Comparison of ENCODE assay signal across 6 cellular contexts in the genomic region with DNA sequence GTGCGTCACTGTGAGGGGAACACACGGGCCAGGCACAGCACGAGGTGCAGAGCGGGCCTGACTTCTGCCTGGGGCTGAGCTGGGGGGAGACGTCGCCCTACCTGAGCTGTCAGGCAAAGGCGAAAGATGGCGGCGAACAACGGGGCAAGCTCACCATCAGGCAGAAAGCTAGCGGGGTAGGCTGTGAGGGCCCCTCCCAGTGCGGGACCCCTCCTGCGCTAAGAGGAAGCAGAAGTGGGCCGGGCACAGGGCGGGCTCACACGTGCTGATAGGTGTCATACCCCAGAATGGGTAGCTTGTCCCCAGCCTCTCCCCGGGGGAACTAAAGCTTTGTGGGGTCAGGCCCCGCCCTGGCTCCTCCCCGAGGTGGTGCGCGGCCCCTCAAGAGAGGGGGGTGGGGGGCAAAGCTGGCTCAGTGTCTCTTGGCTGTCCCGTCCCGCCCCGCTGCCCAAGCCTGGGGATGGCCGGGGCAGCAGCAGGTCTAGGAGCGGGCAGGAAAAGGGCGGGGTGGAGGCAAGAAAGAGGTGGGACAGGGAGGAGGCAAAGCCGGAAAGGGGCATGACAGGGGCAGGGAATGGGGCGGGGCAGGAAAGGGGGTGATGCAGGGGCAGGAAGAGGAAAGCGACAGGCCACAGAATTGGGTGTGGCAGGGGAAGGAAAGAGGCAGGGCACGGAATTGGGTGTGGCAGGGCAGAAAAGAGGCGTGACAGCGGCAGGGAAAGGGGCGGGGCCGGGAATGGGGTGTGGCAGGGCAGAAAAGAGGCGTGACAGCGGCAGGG. TPM values are rescaled to one million over a fixed set of nuclear protein-coding genes. Genes with fewer than 3 reads are reported as not detected.
A peak's percentile ranks its signal among the peaks of the same experiment; 100 is the strongest.
DNase-seq lines count a peak whose midpoint lies in the region; ATAC-seq and TF ChIP-seq lines count a peak whose summit lies in the region.

No MANE protein-coding gene starts in this region.

- H3K27ac ChIP-seq in heart left ventricle, result peak overlapping the region in 9 of 12 donors; percentile 25 to 64 (median 49)

- H3K27me3 ChIP-seq in heart left ventricle, result no peaks in the 10 kb centered on the region

- peak; percentile 66 for DNase-seq in activated CD4-positive, alpha-beta T cell treated with anti-CD3 and anti-CD28 coated beads, Interleukin-2, amount 50 U/mL, for 1 hour
- DNase-seq in heart left ventricle (peak in 4 of 5 donors; percentile 55 to 75 (median 70)), ureter (ENCODE audit: low spot score) (peak; percentile 76)

- H3K4me3 ChIP-seq in heart left ventricle, result no peak overlapping the region

- intact Hi-C loops in heart left ventricle (cut with DNase I), result no loop called here

- peak; percentile 43 for ATAC-seq in GM21529 (IDR thresholded peaks at IDR 0.05; ENCODE audit: unreplicated experiment)
- peak in 3 of 4 donors; percentile 1 to 52 (median 30) for ATAC-seq in heart left ventricle
- no peak for ATAC-seq in HG02798 (IDR thresholded peaks at IDR 0.05; ENCODE audit: poor library complexity, unreplicated experiment)
- no peak for ATAC-seq in HG03460 (IDR thresholded peaks at IDR 0.05; ENCODE audit: unreplicated experiment)

- peaks cover 0 to 35% (median 22%) of the 10 kb centered on the region in 12 donors for H3K4me1 ChIP-seq in heart left ventricle

- H3K9me3 ChIP-seq in heart left ventricle, result no peaks in the 10 kb centered on the region

- no peak for TF ChIP-seq CTCF in heart left ventricle (IDR thresholded peaks at IDR 0.05)

- peaks cover 0 to 85% (median 71%) of the 10 kb centered on the region in 9 donors for H3K36me3 ChIP-seq in heart left ventricle

- TF ChIP-seq POLR2A in heart left ventricle (IDR thresholded peaks at IDR 0.05), result no peak

- WGBS in heart left ventricle, 4 donors, result 69 to 78% (median 73%) methylated on average over 34 to 37 of the region's 37 CpGs

RNA-seq across cellular contexts. Expression of gene UCKL1, which starts 14.7 kb away (rescaled TPM):
- total RNA-seq in heart left ventricle, result 10 to 100 TPM; 27.7 to 43.8 (median 37.5) TPM
- polyA plus RNA-seq in heart left ventricle, result 10 to 100 TPM; 27.7 to 49.7 TPM
- total RNA-seq in ureter, result 47.6 TPM

RNA-seq across cellular contexts. Expression of gene ZNF512B, which starts 28.3 kb away (rescaled TPM):
- total RNA-seq in heart left ventricle (10 to 100 TPM in 8 of 9 donors, 1 to 10 TPM in 1; 7.3 to 15.9 (median 12.2) TPM), ureter (31.2 TPM)
- polyA plus RNA-seq in heart left ventricle, result 1 to 10 TPM; 7.7 to 9.3 TPM

RNA-seq across cellular contexts. Expression of gene SAMD10, which starts 38.0 kb away (rescaled TPM):
- 1 to 10 TPM; 3.1 to 6.3 (median 4.3) TPM for total RNA-seq in heart left ventricle
- polyA plus RNA-seq in heart left ventricle, result 1 to 10 TPM; 4.8 to 6.0 TPM
- 17.4 TPM for total RNA-seq in ureter

RNA-seq across cellular contexts. Expression of gene PRPF6, which starts 39.5 kb away (rescaled TPM):
- total RNA-seq in heart left ventricle (10 to 100 TPM; 41.4 to 62.6 (median 47.6) TPM), ureter (75.0 TPM)
- polyA plus RNA-seq in heart left ventricle, result 10 to 100 TPM; 31.0 to 58.5 TPM

RNA-seq across cellular contexts. Expression of gene DNAJC5, which starts 46.5 kb away (rescaled TPM):
- total RNA-seq in heart left ventricle (10 to 100 TPM; 34.8 to 57.1 (median 46.1) TPM), ureter (52.4 TPM)
- 10 to 100 TPM; 21.1 to 46.3 TPM for polyA plus RNA-seq in heart left ventricle

Comparison
In these comparisons a context has a peak if more than half of its experiments do, and no peak if none do; other contexts are left out.
1. ATAC-seq: peak in GM21529 (single experiment) and heart left ventricle (3 of 4); none in HG02798 (single experiment) and HG03460 (single experiment).
2. Peak in every context shown above with its lines, with median percentiles within 50 percentile points of each other: DNase-seq.